In genomic region chr7:50068026-50068425, GRCh38 we compare ENCODE assay signal across 9 cellular contexts. TPM values are rescaled to one million over a fixed set of nuclear protein-coding genes. Genes with fewer than 3 reads are reported as not detected.
DNase-seq lines count a peak whose midpoint lies in the region; ATAC-seq and TF ChIP-seq lines count a peak whose summit lies in the region.
"Had no signal": no experiment of that assay in that cellular context is flagged by ENCODE, and none has a peak within 500 bp of the region (broad histone marks: within the 10 kb centered on the region; RNA-seq: fewer than 3 reads in every experiment).

No MANE protein-coding gene starts in this region.

- H3K9me3 ChIP-seq in stomach, result peaks cover 0 to 26% (median 19%) of the 10 kb centered on the region in 4 donors

- TF ChIP-seq EP300 in stomach (IDR thresholded peaks at IDR 0.05), result no peak

- peaks cover 3 to 24% (median 7%) of the 10 kb centered on the region in 3 donors for H3K9me3 Mint-ChIP-seq in T-cell

- peak in 5 of 7 experiments; percentile 9 to 45 (median 31) for TF ChIP-seq CTCF in stomach (IDR thresholded peaks at IDR 0.05)

- intact Hi-C loops in stomach (cut with DNase I; ENCODE audit: low total_unique reads) (no loop called here), head of caudate nucleus (cut with DNase I) (no loop called here)

- no peak for TF ChIP-seq POLR2A in stomach (IDR thresholded peaks at IDR 0.05)

- peak overlapping the region in 2 of 5 donors; percentile 77 to 81 for H3K27ac ChIP-seq in stomach

- H3K4me3 Mint-ChIP-seq in T-cell, result peak overlapping the region; percentile 85 to 87 (median 87)

- peak overlapping the region; percentile 97 to 99 for H3K27ac Mint-ChIP-seq in T-cell

- H3K27me3 Mint-ChIP-seq in T-cell, result peaks cover 0 to under 1% of the 10 kb centered on the region in 2 donors

- H3K4me3 ChIP-seq in stomach, result peak overlapping the region; percentile 48 to 53 (median 48)

- DNase-seq in NCI-H2107 treated with DMSO at 0.1 percent for 48 hours (lab: John Stamatoyannopoulos, UW; ENCODE audit: unreplicated experiment), result peak; percentile 53
- DNase-seq in NCI-H2107 (lab: John Stamatoyannopoulos, UW), result no peak
- DNase-seq in T-cell, result peak in 16 of 34 experiments; percentile 4 to 41 (median 30)
- DNase-seq in germinal center (ENCODE audit: low spot score), result peak; percentile 28
- peak; percentile 36 for DNase-seq in stomach
- DNase-seq in head of caudate nucleus, result no peak

- CTCF ChIA-PET in T-cell (lab: Charles Lee), result interaction anchor here (0.6 to 3.3 kb wide), 5 partner anchors 9 to 1095 kb away, joined by 3 to 12 read pairs (median 3); no protein-coding TSS in a partner anchor

- POLR2A ChIA-PET in T-cell (lab: Charles Lee), result interaction anchor here in 1 of 2 donors (0.9 kb wide), 1 partner anchor 359 kb away, joined by 6 read pairs; no protein-coding TSS in a partner anchor

- 13 to 50% (median 18%) methylated on average over 2 of the region's 2 CpGs for WGBS in stomach, 5 donors

- H3K36me3 ChIP-seq in stomach, result no peaks in the 10 kb centered on the region

- peaks cover 27 to 28% (median 27%) of the 10 kb centered on the region in 3 donors for H3K4me1 Mint-ChIP-seq in T-cell

- peaks cover 4% of the 10 kb centered on the region for H3K36me3 Mint-ChIP-seq in T-cell

- peak; percentile 51 for ATAC-seq in HG02981 (IDR thresholded peaks at IDR 0.05; ENCODE audit: unreplicated experiment)
- peak; percentile 38 to 69 (median 62) for ATAC-seq in T-cell (replicated peaks in 1 of 4)
- ATAC-seq in GM21367 (IDR thresholded peaks at IDR 0.05; ENCODE audit: unreplicated experiment), result no peak

- H3K27me3 ChIP-seq in stomach, result no peaks in the 10 kb centered on the region

- peaks cover 5 to 20% (median 15%) of the 10 kb centered on the region in 4 donors for H3K4me1 ChIP-seq in stomach

RNA-seq across cellular contexts. Expression of gene ZPBP, which starts 25.0 kb away (rescaled TPM):
- total RNA-seq in T-cell (under 1 TPM in 1 of 5 donors, not detected in 4; 0.46 TPM), stomach (not detected)
- not detected for polyA plus RNA-seq in stomach
- polyA plus RNA-seq: BJ had no signal

Comparison
In these comparisons a context has a peak if more than half of its experiments do, and no peak if none do; other contexts are left out.
1. DNase-seq: peak in NCI-H2107 treated with DMSO at 0.1 percent for 48 hours (single experiment), germinal center (single experiment) and stomach (single experiment); none in NCI-H2107 (single experiment) and head of caudate nucleus (0 of 42).